19 cellular contexts compared by ENCODE assay signal in the genomic region with DNA sequence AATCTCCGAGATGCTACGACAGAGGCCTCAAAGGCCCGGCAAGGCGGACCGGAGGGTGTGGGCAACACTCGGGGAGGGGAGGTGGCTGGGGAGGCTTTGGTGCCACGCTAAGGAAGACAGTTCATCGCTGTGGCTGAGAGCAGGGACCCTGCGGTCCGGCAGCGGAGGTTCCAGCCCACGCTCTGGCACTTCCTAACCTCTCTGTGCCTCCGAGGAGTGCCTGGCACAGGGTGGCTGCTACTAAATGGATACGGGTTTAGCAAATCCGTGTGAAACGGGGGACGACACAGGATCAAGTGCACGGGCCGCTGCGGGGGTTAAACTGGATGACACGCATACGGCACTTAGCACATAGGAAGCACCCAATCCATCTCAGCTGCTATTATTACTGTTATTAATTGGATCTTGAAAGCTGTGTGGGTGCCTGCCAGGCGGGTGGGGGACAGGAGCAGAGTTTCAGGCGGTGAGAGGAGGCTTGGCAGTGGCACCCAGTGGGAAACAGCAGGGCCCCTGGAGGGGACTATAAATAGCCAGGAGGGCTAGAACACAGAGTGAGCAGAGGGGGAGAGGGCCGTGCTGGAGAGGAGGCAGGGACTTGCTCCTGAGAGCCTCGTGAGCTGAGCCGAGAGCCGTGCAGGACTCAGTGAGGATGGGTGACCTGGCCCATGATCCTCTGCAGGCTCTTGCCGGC. TPM values are rescaled to one million over a fixed set of nuclear protein-coding genes. Genes with fewer than 3 reads are reported as not detected.
A peak's percentile ranks its signal among the peaks of the same experiment; 100 is the strongest.
DNase-seq lines count a peak whose midpoint lies in the region; ATAC-seq and TF ChIP-seq lines count a peak whose summit lies in the region.
"Had no signal": no experiment of that assay in that cellular context is flagged by ENCODE, and none has a peak within 500 bp of the region (broad histone marks: within the 10 kb centered on the region; RNA-seq: fewer than 3 reads in every experiment).

No MANE protein-coding gene starts in this region.

- H3K36me3 ChIP-seq in BLaER1 treated with 17β-estradiol and CSF1 and Interleukin-3, amounts not matched to agents 10 nM and 100 nM, result peaks cover 0 to 24% (median 0%) of the 10 kb centered on the region in 11 experiments; a peak in 9 of 22 replicates
- no peaks in the 10 kb centered on the region for H3K36me3 ChIP-seq in Panc1 (ENCODE audit: control insufficient read depth, insufficient read depth, low read length)
- no peaks in the 10 kb centered on the region for H3K36me3 ChIP-seq in osteoblast (ENCODE audit: insufficient read depth, low read length)
- H3K36me3 ChIP-seq: esophagus squamous epithelium had no signal

- H3K4me3 ChIP-seq in BLaER1 treated with 17β-estradiol and CSF1 and Interleukin-3, amounts not matched to agents 10 nM and 100 nM, result no peak overlapping the region
- no peak overlapping the region for H3K4me3 ChIP-seq in Panc1 (ENCODE audit: low read depth in 2 of 2, low read length in 2 of 2)
- H3K4me3 ChIP-seq in osteoblast (ENCODE audit: insufficient read depth, low read length), result no peak overlapping the region
- H3K4me3 ChIP-seq: esophagus squamous epithelium had no signal

- ATAC-seq in Panc1 (no peak), Right ventricle myocardium superior (ENCODE audit: poor library complexity) (peak; percentile 96), GM18858 (IDR thresholded peaks at IDR 0.05; ENCODE audit: unreplicated experiment) (no peak)
- ATAC-seq: activated CD4-positive, alpha-beta T cell treated with anti-CD3 and anti-CD28 coated beads for 36 hours had no signal

- H3K79me2 ChIP-seq in osteoblast (ENCODE audit: insufficient read depth, low read length), result no peaks in the 10 kb centered on the region

- no peak overlapping the region for H2AFZ ChIP-seq in osteoblast (ENCODE audit: low read length)

- intact Hi-C loops in Panc1 (cut with micrococcal nuclease; ENCODE audit: unreplicated experiment) (no loop called here), Right ventricle myocardium superior (cut with DNase I) (no loop called here)

- DNase-seq in Panc1 (ENCODE audit: low read depth, low spot score) (no peak), Right ventricle myocardium superior (peak; percentile 83), osteoblast (ENCODE audit: insufficient read length, low spot score, missing footprints) (peak; percentile 25), kidney glomerular epithelial cell (lab: John Stamatoyannopoulos, UW) (no peak), T-helper 2 cell (no peak)
- DNase-seq in activated CD4-positive, alpha-beta T cell treated with anti-CD3 and anti-CD28 coated beads for 4 hours, result no peak
- DNase-seq: activated CD4-positive, alpha-beta T cell treated with anti-CD3 and anti-CD28 coated beads for 36 hours; activated effector memory CD4-positive, alpha-beta T cell treated with Interleukin-2 at 50 U/mL for 16 hours; CD4-positive, CD25-positive, alpha-beta regulatory T cell; DMS153; effector CD4-positive, alpha-beta T cell; esophagus squamous epithelium; GDM1; immature natural killer cell; NCI-H146; NCI-H446 had no signal

- BruUV-seq in Panc1 (replicated peaks; lab: Mats Ljungman, UMichigan), result TSS peak; percentile 44

- peak overlapping the region in 3 of 11 experiments; percentile 24 to 35 (median 31); a peak in 4 of 22 replicates for H3K9ac ChIP-seq in BLaER1 treated with 17β-estradiol and CSF1 and Interleukin-3, amounts not matched to agents 10 nM and 100 nM

- peaks cover 25 to 96% (median 85%) of the 10 kb centered on the region in 11 experiments for H4K20me1 ChIP-seq in BLaER1 treated with 17β-estradiol and CSF1 and Interleukin-3, amounts not matched to agents 10 nM and 100 nM
- peaks cover 2% of the 10 kb centered on the region for H4K20me1 ChIP-seq in osteoblast (ENCODE audit: insufficient read depth, low read length)

- H3K9me3 ChIP-seq in BLaER1 treated with 17β-estradiol and CSF1 and Interleukin-3, amounts not matched to agents 10 nM and 100 nM (replicated peaks in 1 of 11), result no peaks in the 10 kb centered on the region
- H3K9me3 ChIP-seq in Panc1 (ENCODE audit: control insufficient read depth, insufficient read depth, low read depth, low read length) (no peaks in the 10 kb centered on the region), osteoblast (ENCODE audit: low read depth, low read length) (no peaks in the 10 kb centered on the region)
- H3K9me3 ChIP-seq: esophagus squamous epithelium had no signal

- H3K27ac ChIP-seq in BLaER1 treated with 17β-estradiol and CSF1 and Interleukin-3, amounts not matched to agents 10 nM and 100 nM, result no peak overlapping the region
- H3K27ac ChIP-seq in Panc1 (ENCODE audit: low read length) (no peak overlapping the region), osteoblast (ENCODE audit: low read depth, low read length) (no peak overlapping the region)
- H3K27ac ChIP-seq: esophagus squamous epithelium, RWPE1 had no signal

- POLR2A ChIA-PET in Panc1 (lab: Charles Lee), result no interaction called here

- peaks cover 33 to 42% (median 40%) of the 10 kb centered on the region in 10 experiments for H3K4me1 ChIP-seq in BLaER1 treated with 17β-estradiol and CSF1 and Interleukin-3, amounts not matched to agents 10 nM and 100 nM
- H3K4me1 ChIP-seq in Panc1 (ENCODE audit: control insufficient read depth, insufficient read depth, low read length) (no peaks in the 10 kb centered on the region; the same call in 1 of the 2 replicates), osteoblast (ENCODE audit: insufficient read depth, low read length) (peaks cover 5% of the 10 kb centered on the region)

- H3K27me3 ChIP-seq in BLaER1 treated with 17β-estradiol and CSF1 and Interleukin-3, amounts not matched to agents 10 nM and 100 nM, result no peaks in the 10 kb centered on the region
- no peaks in the 10 kb centered on the region for H3K27me3 ChIP-seq in Panc1 (ENCODE audit: control insufficient read depth, insufficient read depth, low read length)
- no peaks in the 10 kb centered on the region for H3K27me3 ChIP-seq in osteoblast (ENCODE audit: insufficient read depth, low read length)
- H3K27me3 ChIP-seq: esophagus squamous epithelium had no signal

- TF ChIP-seq CTCF in Panc1 (IDR thresholded peaks at IDR 0.05) (no peak), osteoblast (IDR thresholded peaks at IDR 0.05; ENCODE audit: extremely low read depth, low read depth, low read length) (no peak)

- in situ Hi-C loops in Panc1 (cut with HindIII; ENCODE audit: low pct_unique_long_range_greater_than_20kb, low sequenced_read_pairs), result no loop called here

- CTCF ChIA-PET in Panc1 (lab: Charles Lee), result no interaction called here

- peak overlapping the region in 8 of 11 experiments; percentile 51 to 75 (median 56); a peak in 16 of 22 replicates for H3K4me2 ChIP-seq in BLaER1 treated with 17β-estradiol and CSF1 and Interleukin-3, amounts not matched to agents 10 nM and 100 nM
- no peak overlapping the region for H3K4me2 ChIP-seq in osteoblast (ENCODE audit: insufficient read depth, low read length)

RNA-seq across cellular contexts. Expression of gene ABR, which starts 45.0 kb away (rescaled TPM):
- total RNA-seq in Panc1 (2021; ENCODE audit: unreplicated experiment), result 172 TPM
- polyA plus RNA-seq in Panc1 (2012; ENCODE audit: insufficient read length), result 199 TPM
- total RNA-seq in Right ventricle myocardium superior, result 128 TPM
- total RNA-seq in osteoblast, result 156 and 163 TPM in 2 replicates

Comparison
In these comparisons a context has a peak if more than half of its experiments do, and no peak if none do; other contexts are left out.
1. DNase-seq: peak in Right ventricle myocardium superior (single experiment) and osteoblast (single experiment); none in Panc1 (single experiment), kidney glomerular epithelial cell (single experiment), T-helper 2 cell (0 of 5) and activated CD4-positive, alpha-beta T cell treated with anti-CD3 and anti-CD28 coated beads for 4 hours (0 of 2).